Comparison of ENCODE assay signal across 1 cellular context in genomic region chr11:77589521-77590193, GRCh38.
A peak's percentile ranks its signal among the peaks of the same experiment; 100 is the strongest.
TF ChIP-seq lines count a peak whose summit lies in the region.

TSS of gene AQP11 (plus strand) at chr11:77589953. CDS start at chr11:77589993, 40 bp downstream.

TF ChIP-seq in K562, 482 proteins besides CTCF, POLR2A, EP300 and RAD21 (continued from another document and continues in another):
- TF ChIP-seq ILK (tag; IDR thresholded peaks at IDR 0.05; ENCODE audit: borderline replicate concordance, low read depth), result no peak
- no peak for TF ChIP-seq BHLHE40 (IDR thresholded peaks at IDR 0.05; ENCODE audit: low read length)
- TF ChIP-seq, protein P1, sequence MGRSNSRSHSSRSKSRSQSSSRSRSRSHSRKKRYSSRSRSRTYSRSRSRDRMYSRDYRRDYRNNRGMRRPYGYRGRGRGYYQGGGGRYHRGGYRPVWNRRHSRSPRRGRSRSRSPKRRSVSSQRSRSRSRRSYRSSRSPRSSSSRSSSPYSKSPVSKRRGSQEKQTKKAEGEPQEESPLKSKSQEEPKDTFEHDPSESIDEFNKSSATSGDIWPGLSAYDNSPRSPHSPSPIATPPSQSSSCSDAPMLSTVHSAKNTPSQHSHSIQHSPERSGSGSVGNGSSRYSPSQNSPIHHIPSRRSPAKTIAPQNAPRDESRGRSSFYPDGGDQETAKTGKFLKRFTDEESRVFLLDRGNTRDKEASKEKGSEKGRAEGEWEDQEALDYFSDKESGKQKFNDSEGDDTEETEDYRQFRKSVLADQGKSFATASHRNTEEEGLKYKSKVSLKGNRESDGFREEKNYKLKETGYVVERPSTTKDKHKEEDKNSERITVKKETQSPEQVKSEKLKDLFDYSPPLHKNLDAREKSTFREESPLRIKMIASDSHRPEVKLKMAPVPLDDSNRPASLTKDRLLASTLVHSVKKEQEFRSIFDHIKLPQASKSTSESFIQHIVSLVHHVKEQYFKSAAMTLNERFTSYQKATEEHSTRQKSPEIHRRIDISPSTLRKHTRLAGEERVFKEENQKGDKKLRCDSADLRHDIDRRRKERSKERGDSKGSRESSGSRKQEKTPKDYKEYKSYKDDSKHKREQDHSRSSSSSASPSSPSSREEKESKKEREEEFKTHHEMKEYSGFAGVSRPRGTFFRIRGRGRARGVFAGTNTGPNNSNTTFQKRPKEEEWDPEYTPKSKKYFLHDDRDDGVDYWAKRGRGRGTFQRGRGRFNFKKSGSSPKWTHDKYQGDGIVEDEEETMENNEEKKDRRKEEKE (IDR thresholded peaks at IDR 0.05; ENCODE audit: borderline replicate concordance in 1 of 2, control insufficient read depth in 1 of 2, low read depth in 2 of 2, low read length in 1 of 2), result no peak
- no peak for TF ChIP-seq SMAD2 (IDR thresholded peaks at IDR 0.05; ENCODE audit: low read depth, low read length)
- no peak for TF ChIP-seq ZNF347 (CRISPR knock-in tag; IDR thresholded peaks at IDR 0.05; ENCODE audit: low read depth)
- TF ChIP-seq NUFIP1 (IDR thresholded peaks at IDR 0.05; ENCODE audit: partially characterized antibody), result no peak
- TF ChIP-seq, protein P2, sequence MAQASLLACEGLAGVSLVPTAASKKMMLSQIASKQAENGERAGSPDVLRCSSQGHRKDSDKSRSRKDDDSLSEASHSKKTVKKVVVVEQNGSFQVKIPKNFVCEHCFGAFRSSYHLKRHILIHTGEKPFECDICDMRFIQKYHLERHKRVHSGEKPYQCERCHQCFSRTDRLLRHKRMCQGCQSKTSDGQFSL (CRISPR knock-in tag; IDR thresholded peaks at IDR 0.05), result no peak
- TF ChIP-seq, protein P2 (tag; IDR thresholded peaks at IDR 0.05), result no peak
- TF ChIP-seq SRSF3 (IDR thresholded peaks at IDR 0.05; ENCODE audit: insufficient read depth, low read length), result no peak
- no peak for TF ChIP-seq ZNF75A (CRISPR knock-in tag; IDR thresholded peaks at IDR 0.05)
- TF ChIP-seq PHB2 (IDR thresholded peaks at IDR 0.05; ENCODE audit: low read depth), result no peak
- no peak for TF ChIP-seq BRCA1 (IDR thresholded peaks at IDR 0.05)
- no peak for TF ChIP-seq BRCA1 (CRISPR knock-in tag; IDR thresholded peaks at IDR 0.05)
- TF ChIP-seq, protein P3, sequence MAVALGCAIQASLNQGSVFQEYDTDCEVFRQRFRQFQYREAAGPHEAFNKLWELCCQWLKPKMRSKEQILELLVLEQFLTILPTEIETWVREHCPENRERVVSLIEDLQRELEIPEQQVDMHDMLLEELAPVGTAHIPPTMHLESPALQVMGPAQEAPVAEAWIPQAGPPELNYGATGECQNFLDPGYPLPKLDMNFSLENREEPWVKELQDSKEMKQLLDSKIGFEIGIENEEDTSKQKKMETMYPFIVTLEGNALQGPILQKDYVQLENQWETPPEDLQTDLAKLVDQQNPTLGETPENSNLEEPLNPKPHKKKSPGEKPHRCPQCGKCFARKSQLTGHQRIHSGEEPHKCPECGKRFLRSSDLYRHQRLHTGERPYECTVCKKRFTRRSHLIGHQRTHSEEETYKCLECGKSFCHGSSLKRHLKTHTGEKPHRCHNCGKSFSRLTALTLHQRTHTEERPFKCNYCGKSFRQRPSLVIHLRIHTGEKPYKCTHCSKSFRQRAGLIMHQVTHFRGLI (CRISPR knock-in tag; IDR thresholded peaks at IDR 0.05), result no peak
- TF ChIP-seq HNRNPLL (IDR thresholded peaks at IDR 0.05; ENCODE audit: low read depth, low read length, poor library complexity, severe bottlenecking), result peak; percentile 71
- TF ChIP-seq ZNF316 (IDR thresholded peaks at IDR 0.05), result no peak
- TF ChIP-seq MAFF (IDR thresholded peaks at IDR 0.05; ENCODE audit: low read length), result no peak
- TF ChIP-seq KDM5B (IDR thresholded peaks at IDR 0.05; ENCODE audit: insufficient replicate concordance, low read depth, low read length), result peak; percentile 76
- no peak for TF ChIP-seq POLR3G (IDR thresholded peaks at IDR 0.05; ENCODE audit: extremely low read depth, insufficient read length, insufficient replicate concordance)
- TF ChIP-seq ELF4 (CRISPR knock-in tag; IDR thresholded peaks at IDR 0.05), result no peak
- no peak for TF ChIP-seq ZBTB34 (CRISPR knock-in tag; IDR thresholded peaks at IDR 0.05)
- TF ChIP-seq, protein P4, sequence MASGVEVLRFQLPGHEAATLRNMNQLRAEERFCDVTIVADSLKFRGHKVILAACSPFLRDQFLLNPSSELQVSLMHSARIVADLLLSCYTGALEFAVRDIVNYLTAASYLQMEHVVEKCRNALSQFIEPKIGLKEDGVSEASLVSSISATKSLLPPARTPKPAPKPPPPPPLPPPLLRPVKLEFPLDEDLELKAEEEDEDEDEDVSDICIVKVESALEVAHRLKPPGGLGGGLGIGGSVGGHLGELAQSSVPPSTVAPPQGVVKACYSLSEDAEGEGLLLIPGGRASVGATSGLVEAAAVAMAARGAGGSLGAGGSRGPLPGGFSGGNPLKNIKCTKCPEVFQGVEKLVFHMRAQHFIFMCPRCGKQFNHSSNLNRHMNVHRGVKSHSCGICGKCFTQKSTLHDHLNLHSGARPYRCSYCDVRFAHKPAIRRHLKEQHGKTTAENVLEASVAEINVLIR (CRISPR knock-in tag; IDR thresholded peaks at IDR 0.05), result 0 out of 2 replicates have a peak, but pooled peaks have one; percentile 21
- TF ChIP-seq, protein P5, sequence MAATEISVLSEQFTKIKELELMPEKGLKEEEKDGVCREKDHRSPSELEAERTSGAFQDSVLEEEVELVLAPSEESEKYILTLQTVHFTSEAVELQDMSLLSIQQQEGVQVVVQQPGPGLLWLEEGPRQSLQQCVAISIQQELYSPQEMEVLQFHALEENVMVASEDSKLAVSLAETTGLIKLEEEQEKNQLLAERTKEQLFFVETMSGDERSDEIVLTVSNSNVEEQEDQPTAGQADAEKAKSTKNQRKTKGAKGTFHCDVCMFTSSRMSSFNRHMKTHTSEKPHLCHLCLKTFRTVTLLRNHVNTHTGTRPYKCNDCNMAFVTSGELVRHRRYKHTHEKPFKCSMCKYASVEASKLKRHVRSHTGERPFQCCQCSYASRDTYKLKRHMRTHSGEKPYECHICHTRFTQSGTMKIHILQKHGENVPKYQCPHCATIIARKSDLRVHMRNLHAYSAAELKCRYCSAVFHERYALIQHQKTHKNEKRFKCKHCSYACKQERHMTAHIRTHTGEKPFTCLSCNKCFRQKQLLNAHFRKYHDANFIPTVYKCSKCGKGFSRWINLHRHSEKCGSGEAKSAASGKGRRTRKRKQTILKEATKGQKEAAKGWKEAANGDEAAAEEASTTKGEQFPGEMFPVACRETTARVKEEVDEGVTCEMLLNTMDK (IDR thresholded peaks at IDR 0.05; ENCODE audit: borderline replicate concordance, insufficient read depth, low read depth, low read length, poor library complexity, severe bottlenecking), result peak; percentile 30
- no peak for TF ChIP-seq ZC3H4 (CRISPR knock-in tag; IDR thresholded peaks at IDR 0.05; ENCODE audit: borderline replicate concordance)
- TF ChIP-seq, protein P6, sequence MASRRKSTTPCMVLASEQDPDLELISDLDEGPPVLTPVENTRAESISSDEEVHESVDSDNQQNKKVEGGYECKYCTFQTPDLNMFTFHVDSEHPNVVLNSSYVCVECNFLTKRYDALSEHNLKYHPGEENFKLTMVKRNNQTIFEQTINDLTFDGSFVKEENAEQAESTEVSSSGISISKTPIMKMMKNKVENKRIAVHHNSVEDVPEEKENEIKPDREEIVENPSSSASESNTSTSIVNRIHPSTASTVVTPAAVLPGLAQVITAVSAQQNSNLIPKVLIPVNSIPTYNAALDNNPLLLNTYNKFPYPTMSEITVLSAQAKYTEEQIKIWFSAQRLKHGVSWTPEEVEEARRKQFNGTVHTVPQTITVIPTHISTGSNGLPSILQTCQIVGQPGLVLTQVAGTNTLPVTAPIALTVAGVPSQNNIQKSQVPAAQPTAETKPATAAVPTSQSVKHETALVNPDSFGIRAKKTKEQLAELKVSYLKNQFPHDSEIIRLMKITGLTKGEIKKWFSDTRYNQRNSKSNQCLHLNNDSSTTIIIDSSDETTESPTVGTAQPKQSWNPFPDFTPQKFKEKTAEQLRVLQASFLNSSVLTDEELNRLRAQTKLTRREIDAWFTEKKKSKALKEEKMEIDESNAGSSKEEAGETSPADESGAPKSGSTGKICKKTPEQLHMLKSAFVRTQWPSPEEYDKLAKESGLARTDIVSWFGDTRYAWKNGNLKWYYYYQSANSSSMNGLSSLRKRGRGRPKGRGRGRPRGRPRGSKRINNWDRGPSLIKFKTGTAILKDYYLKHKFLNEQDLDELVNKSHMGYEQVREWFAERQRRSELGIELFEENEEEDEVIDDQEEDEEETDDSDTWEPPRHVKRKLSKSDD (conservative IDR thresholded peaks at IDR 0.05; ENCODE audit: low read length), result no peak
- no peak for TF ChIP-seq ZNF830 (CRISPR knock-in tag; IDR thresholded peaks at IDR 0.05)
- TF ChIP-seq ELF1 (tag; IDR thresholded peaks at IDR 0.05), result no peak
- TF ChIP-seq ZNF24 (IDR thresholded peaks at IDR 0.05), result no peak
- no peak for TF ChIP-seq ZNF212 (CRISPR knock-in tag; IDR thresholded peaks at IDR 0.05)
- TF ChIP-seq, protein P7, sequence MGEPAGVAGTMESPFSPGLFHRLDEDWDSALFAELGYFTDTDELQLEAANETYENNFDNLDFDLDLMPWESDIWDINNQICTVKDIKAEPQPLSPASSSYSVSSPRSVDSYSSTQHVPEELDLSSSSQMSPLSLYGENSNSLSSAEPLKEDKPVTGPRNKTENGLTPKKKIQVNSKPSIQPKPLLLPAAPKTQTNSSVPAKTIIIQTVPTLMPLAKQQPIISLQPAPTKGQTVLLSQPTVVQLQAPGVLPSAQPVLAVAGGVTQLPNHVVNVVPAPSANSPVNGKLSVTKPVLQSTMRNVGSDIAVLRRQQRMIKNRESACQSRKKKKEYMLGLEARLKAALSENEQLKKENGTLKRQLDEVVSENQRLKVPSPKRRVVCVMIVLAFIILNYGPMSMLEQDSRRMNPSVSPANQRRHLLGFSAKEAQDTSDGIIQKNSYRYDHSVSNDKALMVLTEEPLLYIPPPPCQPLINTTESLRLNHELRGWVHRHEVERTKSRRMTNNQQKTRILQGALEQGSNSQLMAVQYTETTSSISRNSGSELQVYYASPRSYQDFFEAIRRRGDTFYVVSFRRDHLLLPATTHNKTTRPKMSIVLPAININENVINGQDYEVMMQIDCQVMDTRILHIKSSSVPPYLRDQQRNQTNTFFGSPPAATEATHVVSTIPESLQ (CRISPR knock-in tag; IDR thresholded peaks at IDR 0.05), result no peak
- no peak for TF ChIP-seq XRCC4 (IDR thresholded peaks at IDR 0.05; ENCODE audit: extremely low read depth, insufficient read depth, insufficient read length)
- peak; percentile 68 for TF ChIP-seq L3MBTL2 (IDR thresholded peaks at IDR 0.05)
- peak; percentile 83 to 96 for TF ChIP-seq E2F6 (IDR thresholded peaks at IDR 0.05; ENCODE audit: borderline replicate concordance in 1 of 2, extremely low read depth in 1 of 2, insufficient read depth in 1 of 2, insufficient read length in 1 of 2, low read depth in 1 of 2, low read length in 1 of 2, poor library complexity in 1 of 2, severe bottlenecking in 1 of 2)
- peak; percentile 89 for TF ChIP-seq CXXC5 (CRISPR knock-in tag; IDR thresholded peaks at IDR 0.05)
- TF ChIP-seq, protein P8, sequence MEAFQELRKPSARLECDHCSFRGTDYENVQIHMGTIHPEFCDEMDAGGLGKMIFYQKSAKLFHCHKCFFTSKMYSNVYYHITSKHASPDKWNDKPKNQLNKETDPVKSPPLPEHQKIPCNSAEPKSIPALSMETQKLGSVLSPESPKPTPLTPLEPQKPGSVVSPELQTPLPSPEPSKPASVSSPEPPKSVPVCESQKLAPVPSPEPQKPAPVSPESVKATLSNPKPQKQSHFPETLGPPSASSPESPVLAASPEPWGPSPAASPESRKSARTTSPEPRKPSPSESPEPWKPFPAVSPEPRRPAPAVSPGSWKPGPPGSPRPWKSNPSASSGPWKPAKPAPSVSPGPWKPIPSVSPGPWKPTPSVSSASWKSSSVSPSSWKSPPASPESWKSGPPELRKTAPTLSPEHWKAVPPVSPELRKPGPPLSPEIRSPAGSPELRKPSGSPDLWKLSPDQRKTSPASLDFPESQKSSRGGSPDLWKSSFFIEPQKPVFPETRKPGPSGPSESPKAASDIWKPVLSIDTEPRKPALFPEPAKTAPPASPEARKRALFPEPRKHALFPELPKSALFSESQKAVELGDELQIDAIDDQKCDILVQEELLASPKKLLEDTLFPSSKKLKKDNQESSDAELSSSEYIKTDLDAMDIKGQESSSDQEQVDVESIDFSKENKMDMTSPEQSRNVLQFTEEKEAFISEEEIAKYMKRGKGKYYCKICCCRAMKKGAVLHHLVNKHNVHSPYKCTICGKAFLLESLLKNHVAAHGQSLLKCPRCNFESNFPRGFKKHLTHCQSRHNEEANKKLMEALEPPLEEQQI (IDR thresholded peaks at IDR 0.05), result no peak
- TF ChIP-seq GATAD2B (IDR thresholded peaks at IDR 0.05; ENCODE audit: borderline replicate concordance), result no peak
- TF ChIP-seq ZNF23 (CRISPR knock-in tag; IDR thresholded peaks at IDR 0.05), result no peak
- TF ChIP-seq RAD51 (IDR thresholded peaks at IDR 0.05; ENCODE audit: borderline replicate concordance, low read depth), result no peak
- TF ChIP-seq NEUROD1 (IDR thresholded peaks at IDR 0.05; ENCODE audit: borderline replicate concordance, low read depth, low read length, partially characterized antibody), result no peak
- TF ChIP-seq KLF6 (CRISPR knock-in tag; IDR thresholded peaks at IDR 0.05; ENCODE audit: borderline replicate concordance), result no peak
- TF ChIP-seq HDAC2 (IDR thresholded peaks at IDR 0.05), result no peak
- TF ChIP-seq MCM7 (IDR thresholded peaks at IDR 0.05), result no peak
- peak; percentile 50 for TF ChIP-seq TBP (optimal IDR thresholded peaks at IDR 0.05; ENCODE audit: low read depth, low read length)
- no peak for TF ChIP-seq MEF2D (tag; conservative IDR thresholded peaks at IDR 0.05; ENCODE audit: low read depth)
- TF ChIP-seq, protein P9, sequence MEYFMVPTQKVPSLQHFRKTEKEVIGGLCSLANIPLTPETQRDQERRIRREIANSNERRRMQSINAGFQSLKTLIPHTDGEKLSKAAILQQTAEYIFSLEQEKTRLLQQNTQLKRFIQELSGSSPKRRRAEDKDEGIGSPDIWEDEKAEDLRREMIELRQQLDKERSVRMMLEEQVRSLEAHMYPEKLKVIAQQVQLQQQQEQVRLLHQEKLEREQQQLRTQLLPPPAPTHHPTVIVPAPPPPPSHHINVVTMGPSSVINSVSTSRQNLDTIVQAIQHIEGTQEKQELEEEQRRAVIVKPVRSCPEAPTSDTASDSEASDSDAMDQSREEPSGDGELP (CRISPR knock-in tag; IDR thresholded peaks at IDR 0.05; ENCODE audit: borderline replicate concordance), result peak; percentile 50; the same call in 1 of the 2 replicates
- TF ChIP-seq C11orf30 (IDR thresholded peaks at IDR 0.05; ENCODE audit: low read depth), result no peak
